20 cellular contexts compared by ENCODE assay signal in the genomic region with DNA sequence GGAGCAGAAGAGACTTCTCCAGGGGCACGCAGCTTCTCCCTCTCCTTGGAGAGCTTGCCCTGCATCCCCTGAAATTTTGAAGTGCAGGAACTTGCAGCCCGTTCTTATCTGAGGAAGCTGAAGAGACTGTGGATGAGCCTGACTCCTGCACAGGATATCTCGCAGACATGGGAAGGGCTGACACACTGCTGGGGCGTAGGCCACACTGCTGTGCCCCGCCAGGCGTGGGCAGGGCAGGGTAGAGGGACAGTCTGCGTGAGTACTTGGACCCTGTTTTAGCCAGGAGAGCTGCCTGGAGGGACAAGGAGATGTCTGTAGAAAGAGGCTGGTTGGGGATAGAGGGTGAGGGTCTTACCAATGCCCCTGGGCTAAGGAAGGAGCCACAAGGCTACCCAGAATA.
A peak's percentile ranks its signal among the peaks of the same experiment; 100 is the strongest.
DNase-seq lines count a peak whose midpoint lies in the region; ATAC-seq, FAIRE-seq and TF ChIP-seq lines count a peak whose summit lies in the region.
"Had no signal": no experiment of that assay in that cellular context is flagged by ENCODE, and none has a peak within 500 bp of the region (broad histone marks: within the 10 kb centered on the region; RNA-seq: fewer than 3 reads in every experiment).

No MANE protein-coding gene starts in this region.

- H3K14ac ChIP-seq in mesenchymal stem cell (ENCODE audit: low read length in 2 of 2), result no peak overlapping the region

- ATAC-seq in DND-41 (ENCODE audit: insufficient read depth, low read depth), result peak; percentile 22; the same call in 1 of the 3 replicates
- ATAC-seq in WTC11, result no peak
- ATAC-seq in aorta (ENCODE audit: low FRiP score), result peak; percentile 22
- ATAC-seq: CD8-positive, alpha-beta T cell; GM12878; GM23338 had no signal

- H2BK15ac ChIP-seq in mesenchymal stem cell (ENCODE audit: low read depth, poor library complexity, severe bottlenecking), result no peak overlapping the region

- peaks cover 13% of the 10 kb centered on the region for H3K4me1 Mint-ChIP-seq in WTC11
- H3K4me1 Mint-ChIP-seq: B cell; CD4-positive, CD25-positive, alpha-beta regulatory T cell had no signal

- H3K18ac ChIP-seq in mesenchymal stem cell (ENCODE audit: low read depth in 1 of 2, low read length in 2 of 2), result no peak overlapping the region

- H2AK5ac ChIP-seq in mesenchymal stem cell (ENCODE audit: low read length, severe bottlenecking), result peak overlapping the region; percentile 27

- H2AFZ ChIP-seq in DND-41 (ENCODE audit: low read depth, low read length), result no peak overlapping the region
- no peak overlapping the region for H2AFZ ChIP-seq in mesenchymal stem cell (ENCODE audit: low read depth, low read length)
- H2AFZ ChIP-seq: GM23338 had no signal

- H3K4me3 Mint-ChIP-seq in WTC11, result no peak overlapping the region
- H3K4me3 Mint-ChIP-seq: B cell; CD4-positive, CD25-positive, alpha-beta regulatory T cell; CD8-positive, alpha-beta T cell; GM23338; HFFc6 had no signal

- H3K9me3 Mint-ChIP-seq in WTC11, result peaks cover 22% of the 10 kb centered on the region
- H3K9me3 Mint-ChIP-seq: CD8-positive, alpha-beta T cell; GM23338; HFFc6 had no signal

- no peaks in the 10 kb centered on the region for H4K20me1 ChIP-seq in DND-41 (ENCODE audit: insufficient read depth, low read length)
- H4K20me1 ChIP-seq: BLaER1 had no signal

- H3K9me3 ChIP-seq in DND-41 (ENCODE audit: insufficient read depth, low read length, severe bottlenecking) (no peaks in the 10 kb centered on the region), mesenchymal stem cell (ENCODE audit: control insufficient read depth, low read length) (no peaks in the 10 kb centered on the region), aorta (ENCODE audit: control insufficient read depth, low read length) (no peaks in the 10 kb centered on the region)
- H3K9me3 ChIP-seq: BLaER1, Caco-2, HAP-1 had no signal

- H3K4me2 ChIP-seq in DND-41 (ENCODE audit: insufficient read depth, low read length) (peak overlapping the region; percentile 49; the same call in 1 of the 2 replicates), mesenchymal stem cell (ENCODE audit: low read length, poor library complexity, severe bottlenecking) (no peak overlapping the region)
- H3K4me2 ChIP-seq: BLaER1, GM23338 had no signal

- TF ChIP-seq CTCF in DND-41 (IDR thresholded peaks at IDR 0.05; ENCODE audit: borderline replicate concordance, extremely low read depth, low read length, poor library complexity, severe bottlenecking) (no peak), WTC11 (IDR thresholded peaks at IDR 0.05) (no peak)

- H4K8ac ChIP-seq in mesenchymal stem cell (ENCODE audit: low read length), result no peak overlapping the region

- CTCF ChIA-PET in WTC11 (lab: Charles Lee), result no interaction called here

- no peak overlapping the region for H4K91ac ChIP-seq in mesenchymal stem cell (ENCODE audit: low read length)

- no peak for FAIRE-seq in H54 (lab: Jason Lieb, UNC)
- FAIRE-seq: GM12878, GM19239 had no signal

- H3K36me3 ChIP-seq in DND-41 (ENCODE audit: insufficient read depth, low read length) (no peaks in the 10 kb centered on the region), mesenchymal stem cell (ENCODE audit: control insufficient read depth in 1 of 2, insufficient read depth in 2 of 2, low read depth in 1 of 2, low read length in 2 of 2) (no peaks in the 10 kb centered on the region), aorta (ENCODE audit: control insufficient read depth in 1 of 2, insufficient read depth in 2 of 2, low read length in 1 of 2) (no peaks in the 10 kb centered on the region)
- H3K36me3 ChIP-seq: BLaER1, HAP-1 had no signal

- no peak overlapping the region for H3K27ac Mint-ChIP-seq in WTC11
- H3K27ac Mint-ChIP-seq: B cell; CD4-positive, CD25-positive, alpha-beta regulatory T cell; CD8-positive, alpha-beta T cell; GM23338; HFFc6 had no signal

- no peak for TF ChIP-seq POLR2A in H54 (IDR thresholded peaks at IDR 0.05; ENCODE audit: low read depth, low read length)

- H3K4me1 ChIP-seq in DND-41 (ENCODE audit: insufficient read depth, low read length) (peaks cover 22% of the 10 kb centered on the region), mesenchymal stem cell (ENCODE audit: control insufficient read depth, insufficient read depth, low read depth, low read length) (peaks cover 3% of the 10 kb centered on the region), aorta (ENCODE audit: control insufficient read depth in 1 of 2, insufficient read depth in 2 of 2, low read length in 2 of 2) (no peaks in the 10 kb centered on the region)
- H3K4me1 ChIP-seq: BLaER1, Caco-2, HAP-1 had no signal

- H3K23ac ChIP-seq in mesenchymal stem cell (ENCODE audit: low read length in 2 of 2), result no peak overlapping the region

- no peaks in the 10 kb centered on the region for H3K27me3 Mint-ChIP-seq in WTC11 (ENCODE audit: low read depth)
- H3K27me3 Mint-ChIP-seq: B cell; CD4-positive, CD25-positive, alpha-beta regulatory T cell had no signal

- no peak overlapping the region for H2BK120ac ChIP-seq in mesenchymal stem cell (ENCODE audit: low read depth, low read length)

- H3K4ac ChIP-seq in mesenchymal stem cell (ENCODE audit: low read depth in 1 of 2, low read length in 2 of 2), result no peak overlapping the region

- H3K9ac ChIP-seq in DND-41 (ENCODE audit: low read depth, low read length) (no peak overlapping the region), mesenchymal stem cell (ENCODE audit: low read length) (no peak overlapping the region)
- H3K9ac ChIP-seq: BLaER1 had no signal

- no peak overlapping the region for H2BK12ac ChIP-seq in mesenchymal stem cell (ENCODE audit: low read length in 2 of 2)

- DNase-seq in DND-41 (no peak), WTC11 (ENCODE audit: low spot score) (no peak), mesenchymal stem cell (no peak), aorta (no peak), LoVo (ENCODE audit: low spot score) (no peak), H54 (ENCODE audit: insufficient read length, low spot score) (no peak)
- DNase-seq: Caco-2; CD4-positive, CD25-positive, alpha-beta regulatory T cell; CD8-positive, alpha-beta T cell; DMS153; EL; GDM1; HFFc6 had no signal

- H3K27me3 ChIP-seq in DND-41 (ENCODE audit: insufficient read depth, low read length, poor library complexity) (no peaks in the 10 kb centered on the region), mesenchymal stem cell (ENCODE audit: control insufficient read depth in 1 of 2, insufficient read depth in 1 of 2, low read length in 2 of 2) (no peaks in the 10 kb centered on the region), aorta (ENCODE audit: control insufficient read depth in 1 of 2, insufficient read depth in 2 of 2, low read length in 1 of 2) (no peaks in the 10 kb centered on the region)
- H3K27me3 ChIP-seq: BLaER1 had no signal

- POLR2A ChIA-PET in WTC11 (lab: Charles Lee), result no interaction called here

- intact Hi-C loops in aorta (cut with DNase I), result no loop called here

- H3K27ac ChIP-seq in DND-41 (ENCODE audit: low read length) (peak overlapping the region; percentile 66), mesenchymal stem cell (ENCODE audit: low read length, poor library complexity, severe bottlenecking) (no peak overlapping the region), aorta (ENCODE audit: low read depth in 1 of 2, low read length in 2 of 2) (no peak overlapping the region)
- H3K27ac ChIP-seq: BLaER1, C4-2B had no signal

- H3K4me3 ChIP-seq in DND-41 (ENCODE audit: low read depth in 1 of 2, low read length in 2 of 2), result no peak overlapping the region
- no peak overlapping the region for H3K4me3 ChIP-seq in mesenchymal stem cell (ENCODE audit: insufficient read depth in 1 of 2, low read depth in 1 of 2, low read length in 2 of 2)
- H3K4me3 ChIP-seq in aorta (ENCODE audit: low read length in 2 of 2), result no peak overlapping the region
- H3K4me3 ChIP-seq: BLaER1, GM12878, GM23338, HAP-1 had no signal

- H3K36me3 Mint-ChIP-seq in WTC11, result peaks cover 3% of the 10 kb centered on the region; the same call in 1 of the 2 replicates
- H3K36me3 Mint-ChIP-seq: CD4-positive, CD25-positive, alpha-beta regulatory T cell; CD8-positive, alpha-beta T cell had no signal

- H2BK5ac ChIP-seq in mesenchymal stem cell (ENCODE audit: low read depth, low read length, poor library complexity, severe bottlenecking), result no peak overlapping the region

- H3K79me1 ChIP-seq in mesenchymal stem cell (replicated peaks; ENCODE audit: low read length, poor library complexity, severe bottlenecking), result no peaks in the 10 kb centered on the region

- WGBS in mesenchymal stem cell, result 85% methylated on average over 7 of the region's 7 CpGs
- 94 to 97% methylated on average over 7 of the region's 7 CpGs for WGBS in aorta, 2 donors

- no peaks in the 10 kb centered on the region for H3K79me2 ChIP-seq in DND-41 (ENCODE audit: insufficient read depth, low read length)

TF ChIP-seq in WTC11, 78 proteins besides CTCF, POLR2A, EP300 and RAD21:
- TF ChIP-seq CREM (CRISPR knock-in tag; IDR thresholded peaks at IDR 0.05) (no peak), GRHL2 (CRISPR knock-in tag; IDR thresholded peaks at IDR 0.05; ENCODE audit: insufficient replicate concordance, severe bottlenecking) (no peak), ESRRA (CRISPR knock-in tag; IDR thresholded peaks at IDR 0.05; ENCODE audit: borderline replicate concordance) (no peak), ZNF121 (CRISPR knock-in tag; IDR thresholded peaks at IDR 0.05) (peak; percentile 36; the same call in 1 of the 2 replicates)
- TF ChIP-seq, protein P1, sequence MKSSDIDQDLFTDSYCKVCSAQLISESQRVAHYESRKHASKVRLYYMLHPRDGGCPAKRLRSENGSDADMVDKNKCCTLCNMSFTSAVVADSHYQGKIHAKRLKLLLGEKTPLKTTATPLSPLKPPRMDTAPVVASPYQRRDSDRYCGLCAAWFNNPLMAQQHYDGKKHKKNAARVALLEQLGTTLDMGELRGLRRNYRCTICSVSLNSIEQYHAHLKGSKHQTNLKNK (CRISPR knock-in tag; IDR thresholded peaks at IDR 0.05), result no peak
